In genomic region chr12:81081726-81082125, GRCh38 we compare ENCODE assay signal across 20 cellular contexts. TPM values are rescaled to one million over a fixed set of nuclear protein-coding genes. Genes with fewer than 3 reads are reported as not detected.
A peak's percentile ranks its signal among the peaks of the same experiment; 100 is the strongest.
DNase-seq lines count a peak whose midpoint lies in the region; ATAC-seq, FAIRE-seq and TF ChIP-seq lines count a peak whose summit lies in the region.
"Had no signal": no experiment of that assay in that cellular context is flagged by ENCODE, and none has a peak within 500 bp of the region (broad histone marks: within the 10 kb centered on the region; RNA-seq: fewer than 3 reads in every experiment).

No MANE protein-coding gene starts in this region.

- H3K79me2 ChIP-seq in HepG2 (ENCODE audit: insufficient read depth, low read length), result peaks cover 88% of the 10 kb centered on the region

- H3K4me1 ChIP-seq in HepG2 (ENCODE audit: insufficient read depth, low read length) (peaks cover 80% of the 10 kb centered on the region), right lobe of liver (peaks cover 0 to 45% (median 16%) of the 10 kb centered on the region in 4 donors), psoas muscle (peaks cover 26% of the 10 kb centered on the region), uterus (peaks cover 0 to 11% of the 10 kb centered on the region in 2 donors)
- H3K4me1 ChIP-seq: BE2C had no signal

- no TSS peak for BruUV-seq in HepG2 (replicated peaks; lab: Mats Ljungman, UMichigan)

- no peak overlapping the region for H3K4me3 Mint-ChIP-seq in T-helper 17 cell
- H3K4me3 Mint-ChIP-seq in activated naive CD4-positive, alpha-beta T cell treated with anti-CD3 and anti-CD28 coated beads, Interleukin-2, amount 10 ng/mL, durations not matched to agents 7 days and 5 days, result no peak overlapping the region
- H3K4me3 Mint-ChIP-seq: CD4-positive, CD25-positive, alpha-beta regulatory T cell; CD8-positive, alpha-beta memory T cell; H9 had no signal

- no peak overlapping the region for H3K9ac ChIP-seq in HepG2 (ENCODE audit: insufficient read depth, low read depth, low read length)

- no peak for DNase-seq in HepG2 (ENCODE audit: low spot score)
- DNase-seq in right lobe of liver, result no peak
- DNase-seq in amniotic epithelial cell (ENCODE audit: low read depth), result peak; percentile 85
- no peak for DNase-seq in psoas muscle
- DNase-seq in uterus, result no peak
- DNase-seq in T-helper 17 cell, result no peak
- no peak for DNase-seq in activated naive CD4-positive, alpha-beta T cell treated with anti-CD3 and anti-CD28 coated beads, Interleukin-2, amount 10 ng/mL, durations not matched to agents 7 days and 5 days
- DNase-seq in activated gamma-delta T cell (lab: John Stamatoyannopoulos, UW), result no peak
- DNase-seq: ACHN; BE2C; C1 segment of cervical spinal cord; CD4-positive, CD25-positive, alpha-beta regulatory T cell; CD8-positive, alpha-beta memory T cell; COR-L47; H9 had no signal

- WGBS in HepG2 (ENCODE audit: low lambda C conversion rate), result 100% methylated on average over 1 of the region's 1 CpG
- 86% methylated on average over 1 of the region's 1 CpG for WGBS in right lobe of liver (ENCODE audit: insufficient coverage, low coverage, low lambda C conversion rate, missing lambda C conversion rate)
- WGBS in psoas muscle, 3 donors, result 86 to 97% (median 88%) methylated on average over 1 of the region's 1 CpG

- H3K27ac Mint-ChIP-seq in T-helper 17 cell, result no peak overlapping the region
- no peak overlapping the region for H3K27ac Mint-ChIP-seq in activated naive CD4-positive, alpha-beta T cell treated with anti-CD3 and anti-CD28 coated beads, Interleukin-2, amount 10 ng/mL, durations not matched to agents 7 days and 5 days
- H3K27ac Mint-ChIP-seq: CD4-positive, CD25-positive, alpha-beta regulatory T cell; CD8-positive, alpha-beta memory T cell; H9 had no signal

- no peaks in the 10 kb centered on the region for H3K36me3 Mint-ChIP-seq in T-helper 17 cell (ENCODE audit: low read depth)
- H3K36me3 Mint-ChIP-seq in activated naive CD4-positive, alpha-beta T cell treated with anti-CD3 and anti-CD28 coated beads, Interleukin-2, amount 10 ng/mL, durations not matched to agents 7 days and 5 days, result no peaks in the 10 kb centered on the region
- H3K36me3 Mint-ChIP-seq: CD4-positive, CD25-positive, alpha-beta regulatory T cell; CD8-positive, alpha-beta memory T cell had no signal

- POLR2A ChIA-PET in HepG2 (lab: Yijun Ruan, JAX), result interaction anchor here (1.1 to 3.5 kb wide), 2 partner anchors 54 to 144 kb away, joined by 3 to 19 read pairs; partner anchors contain the start of gene LIN7A

- H3K27me3 Mint-ChIP-seq in T-helper 17 cell, result no peaks in the 10 kb centered on the region
- H3K27me3 Mint-ChIP-seq in activated naive CD4-positive, alpha-beta T cell treated with anti-CD3 and anti-CD28 coated beads, Interleukin-2, amount 10 ng/mL, durations not matched to agents 7 days and 5 days, result peaks cover 15% of the 10 kb centered on the region
- H3K27me3 Mint-ChIP-seq: CD4-positive, CD25-positive, alpha-beta regulatory T cell had no signal

- no peak overlapping the region for H2AFZ ChIP-seq in HepG2 (ENCODE audit: low read length)

- TF ChIP-seq EP300 in HepG2 (IDR thresholded peaks at IDR 0.05; ENCODE audit: low read depth in 2 of 2, low read length in 2 of 2) (no peak), HepG2 (CRISPR knock-in tag; IDR thresholded peaks at IDR 0.05; ENCODE audit: borderline replicate concordance) (no peak)

- TF ChIP-seq POLR2A in HepG2 (IDR thresholded peaks at IDR 0.05; ENCODE audit: insufficient read depth in 1 of 2, low read depth in 2 of 2, low read length in 2 of 2) (no peak), right lobe of liver (IDR thresholded peaks at IDR 0.05) (no peak), uterus (IDR thresholded peaks at IDR 0.05) (no peak)

- ATAC-seq in HepG2 (no peak), right lobe of liver (no peak), psoas muscle (no peak), T-helper 17 cell (no peak)

- in situ Hi-C loops in HepG2 (cut with HindIII; ENCODE audit: extremely low pct_ligation_motif_present, low pct_unique_long_range_greater_than_20kb), result no loop called here

- H3K9me3 Mint-ChIP-seq in activated naive CD4-positive, alpha-beta T cell treated with anti-CD3 and anti-CD28 coated beads, Interleukin-2, amount 10 ng/mL, durations not matched to agents 7 days and 5 days, result no peaks in the 10 kb centered on the region
- H3K9me3 Mint-ChIP-seq: H9 had no signal

- no peaks in the 10 kb centered on the region for H3K4me1 Mint-ChIP-seq in T-helper 17 cell
- H3K4me1 Mint-ChIP-seq in activated naive CD4-positive, alpha-beta T cell treated with anti-CD3 and anti-CD28 coated beads, Interleukin-2, amount 10 ng/mL, durations not matched to agents 7 days and 5 days, result no peaks in the 10 kb centered on the region
- H3K4me1 Mint-ChIP-seq: CD4-positive, CD25-positive, alpha-beta regulatory T cell; CD8-positive, alpha-beta memory T cell had no signal

- H4K20me1 ChIP-seq in HepG2 (ENCODE audit: insufficient read depth, low read length), result no peaks in the 10 kb centered on the region

- TF ChIP-seq RAD21 in HepG2 (CRISPR knock-in tag; IDR thresholded peaks at IDR 0.05), result no peak

- H3K27ac ChIP-seq in HepG2 (ENCODE audit: extremely low read length, insufficient read depth, low read length) (no peak overlapping the region), right lobe of liver (peak overlapping the region in 1 of 3 donors; percentile 98), psoas muscle (peak overlapping the region; percentile 94), uterus (peak overlapping the region; percentile 87 to 96)

- no peak for FAIRE-seq in HepG2 (lab: Jason Lieb, UNC)
- FAIRE-seq: G401.6, GM12891, GM19239, H1 had no signal

- H3K4me3 ChIP-seq in HepG2 (replicated peaks in 1 of 3; ENCODE audit: insufficient read depth in 1 of 3, low read depth in 2 of 3, low read length in 3 of 3), result no peak overlapping the region
- no peak overlapping the region for H3K4me3 ChIP-seq in right lobe of liver
- peak overlapping the region; percentile 86 for H3K4me3 ChIP-seq in psoas muscle
- H3K4me3 ChIP-seq in uterus, result no peak overlapping the region

- H3K36me3 ChIP-seq in HepG2 (replicated peaks in 1 of 2; ENCODE audit: control insufficient read depth in 1 of 2, insufficient read depth in 2 of 2, low read length in 2 of 2) (no peaks in the 10 kb centered on the region), right lobe of liver (no peaks in the 10 kb centered on the region), psoas muscle (ENCODE audit: insufficient read depth in 1 of 2, low read depth in 1 of 2) (no peaks in the 10 kb centered on the region), uterus (no peaks in the 10 kb centered on the region)
- H3K36me3 ChIP-seq: BE2C had no signal

- CTCF ChIA-PET in HepG2 (lab: Yijun Ruan, JAX; ENCODE audit: low intra/inter-chr PET ratio, low total read pairs), result no interaction called here
- CTCF ChIA-PET in activated naive CD4-positive, alpha-beta T cell treated with anti-CD3 and anti-CD28 coated beads, Interleukin-2, amount 10 ng/mL, durations not matched to agents 7 days and 5 days (lab: Charles Lee), result no interaction called here

- intact Hi-C loops in HepG2 (cut with micrococcal nuclease; ENCODE audit: unreplicated experiment) (no loop called here), right lobe of liver (cut with DNase I) (no loop called here), psoas muscle (cut with DNase I) (no loop called here), uterus (cut with DNase I; ENCODE audit: low total_unique reads) (no loop called here)

- H3K4me2 ChIP-seq in HepG2 (ENCODE audit: low read depth, low read length), result peak overlapping the region; percentile 90

- TF ChIP-seq CTCF in HepG2 (CRISPR knock-in tag; IDR thresholded peaks at IDR 0.05), result no peak
- TF ChIP-seq CTCF in right lobe of liver (IDR thresholded peaks at IDR 0.05), result no peak
- no peak for TF ChIP-seq CTCF in psoas muscle (IDR thresholded peaks at IDR 0.05)
- TF ChIP-seq CTCF in uterus (IDR thresholded peaks at IDR 0.05), result no peak

- H3K27me3 ChIP-seq in HepG2 (ENCODE audit: control insufficient read depth in 1 of 2, insufficient read depth in 2 of 2, low read length in 2 of 2) (no peaks in the 10 kb centered on the region; a peak in 1 of 5 replicates), right lobe of liver (no peaks in the 10 kb centered on the region), psoas muscle (ENCODE audit: insufficient read depth in 3 of 3, low read length in 2 of 3) (no peaks in the 10 kb centered on the region), uterus (no peaks in the 10 kb centered on the region)
- H3K27me3 ChIP-seq: BE2C had no signal

- H3K9me3 ChIP-seq in HepG2 (ENCODE audit: low read length), result no peaks in the 10 kb centered on the region
- no peaks in the 10 kb centered on the region for H3K9me3 ChIP-seq in right lobe of liver
- H3K9me3 ChIP-seq in psoas muscle, result no peaks in the 10 kb centered on the region
- no peaks in the 10 kb centered on the region for H3K9me3 ChIP-seq in uterus
- H3K9me3 ChIP-seq in T-helper 17 cell (ENCODE audit: control insufficient read depth, low read length, poor library complexity, severe bottlenecking), result no peaks in the 10 kb centered on the region
- H3K9me3 ChIP-seq: BE2C had no signal

RNA-seq across cellular contexts. Expression of gene ACSS3, which starts 3.8 kb away (rescaled TPM):
- total RNA-seq in HepG2 (2016; rRNA removed; fragmentation: Illumina TruSeq; extraction: Trizol) (86.3 and 95.7 TPM in 2 replicates), right lobe of liver (100 to 1,000 TPM in 1 of 6 experiments, 10 to 100 TPM in 5; 39.7 to 112 (median 56.5) TPM), psoas muscle (10 to 100 TPM in 3 of 4 donors, 1 to 10 TPM in 1; 7.1 to 21.9 (median 14.5) TPM), uterus (10 to 100 TPM; 25.6 to 62.2 (median 47.7) TPM), T-helper 17 cell (not detected)
- 16.5 and 17.3 TPM in 2 replicates for total RNA-seq in HepG2 (2016; cell fraction: cytosol; rRNA removed; fragmentation: Illumina TruSeq; extraction: Trizol; ENCODE audit: low read depth)
- 83.9 and 102 TPM in 2 replicates for total RNA-seq in HepG2 (2016; cell fraction: insoluble cytoplasmic fraction; rRNA removed; fragmentation: Illumina TruSeq; extraction: Trizol)
- total RNA-seq in HepG2 (2016; cell fraction: membrane; rRNA removed; fragmentation: Illumina TruSeq; extraction: Trizol), result 23.5 and 28.5 TPM in 2 replicates
- 133 TPM in 2 replicates for total RNA-seq in HepG2 (2016; cell fraction: nucleus; rRNA removed; fragmentation: Illumina TruSeq; extraction: Trizol)
- polyA plus RNA-seq in HepG2 (2011; rRNA removed) (68.6 and 79.5 TPM in 2 replicates), psoas muscle (1 to 10 TPM; 1.3 to 5.4 (median 3.0) TPM)
- 53.2 and 78.7 TPM in 2 replicates for polyA plus RNA-seq in HepG2 (2011; cell fraction: cytosol; rRNA removed)
- polyA plus RNA-seq in HepG2 (2011; cell fraction: nucleus; rRNA removed), result 56.5 and 68.3 TPM in 2 replicates
- polyA plus RNA-seq in HepG2 (2012), result 56.8 and 59.4 TPM in 2 replicates
- 7.4 and 7.7 TPM in 2 replicates for polyA plus RNA-seq in HepG2 (2016; cell fraction: cytosol; fragmentation: Illumina TruSeq; extraction: Trizol; ENCODE audit: low read depth)
- polyA plus RNA-seq in HepG2 (2016; cell fraction: insoluble cytoplasmic fraction; fragmentation: Illumina TruSeq; extraction: Trizol; ENCODE audit: low read depth), result 88.8 and 97.6 TPM in 2 replicates
- 12.9 and 14.0 TPM in 2 replicates for polyA plus RNA-seq in HepG2 (2016; cell fraction: membrane; fragmentation: Illumina TruSeq; extraction: Trizol; ENCODE audit: low read depth)
- polyA plus RNA-seq in HepG2 (2016; cell fraction: nucleus; fragmentation: Illumina TruSeq; extraction: Trizol; ENCODE audit: insufficient read depth, low read depth), result 72.3 and 73.1 TPM in 2 replicates
- polyA minus RNA-seq in HepG2 (2011; rRNA and poly(A)+ RNA removed; ENCODE audit: low replicate concordance), result 96.5 TPM in 1 of 2 replicates, not detected in the other
- polyA minus RNA-seq in HepG2 (2011; cell fraction: cytosol; rRNA and poly(A)+ RNA removed), result 99.5 and 134 TPM in 2 replicates
- 426 and 440 TPM in 2 replicates for polyA minus RNA-seq in HepG2 (2011; cell fraction: nucleus; rRNA and poly(A)+ RNA removed)
- total RNA-seq: A172; CD4-positive, CD25-positive, alpha-beta regulatory T cell; CD8-positive, alpha-beta memory T cell had no signal
- polyA plus RNA-seq: CD4-positive, CD25-positive, alpha-beta regulatory T cell; CD8-positive, alpha-beta memory T cell had no signal

Comparison
In these comparisons a context has a peak if more than half of its experiments do, and no peak if none do; other contexts are left out.
1. RNA of gene ACSS3, which starts 3.8 kb away (total RNA-seq): 16.5 to 133 TPM in HepG2, 39.7 to 112 TPM in right lobe of liver, 25.6 to 62.2 TPM in uterus and 7.1 to 21.9 TPM in psoas muscle; not detected in T-helper 17 cell; every median in the first group is over 4 times any median in the second.